Comparison of ENCODE assay signal across 1 cellular context in genomic region chr2:145593991-145594702, GRCh38.
TF ChIP-seq lines count a peak whose summit lies in the region.

No MANE protein-coding gene starts in this region.

TF ChIP-seq in WTC11, 78 proteins besides CTCF, POLR2A, EP300 and RAD21 (continued from another document):
- TF ChIP-seq, protein P1, sequence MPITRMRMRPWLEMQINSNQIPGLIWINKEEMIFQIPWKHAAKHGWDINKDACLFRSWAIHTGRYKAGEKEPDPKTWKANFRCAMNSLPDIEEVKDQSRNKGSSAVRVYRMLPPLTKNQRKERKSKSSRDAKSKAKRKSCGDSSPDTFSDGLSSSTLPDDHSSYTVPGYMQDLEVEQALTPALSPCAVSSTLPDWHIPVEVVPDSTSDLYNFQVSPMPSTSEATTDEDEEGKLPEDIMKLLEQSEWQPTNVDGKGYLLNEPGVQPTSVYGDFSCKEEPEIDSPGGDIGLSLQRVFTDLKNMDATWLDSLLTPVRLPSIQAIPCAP (CRISPR knock-in tag; IDR thresholded peaks at IDR 0.05): no peak
- TF ChIP-seq, protein P2, sequence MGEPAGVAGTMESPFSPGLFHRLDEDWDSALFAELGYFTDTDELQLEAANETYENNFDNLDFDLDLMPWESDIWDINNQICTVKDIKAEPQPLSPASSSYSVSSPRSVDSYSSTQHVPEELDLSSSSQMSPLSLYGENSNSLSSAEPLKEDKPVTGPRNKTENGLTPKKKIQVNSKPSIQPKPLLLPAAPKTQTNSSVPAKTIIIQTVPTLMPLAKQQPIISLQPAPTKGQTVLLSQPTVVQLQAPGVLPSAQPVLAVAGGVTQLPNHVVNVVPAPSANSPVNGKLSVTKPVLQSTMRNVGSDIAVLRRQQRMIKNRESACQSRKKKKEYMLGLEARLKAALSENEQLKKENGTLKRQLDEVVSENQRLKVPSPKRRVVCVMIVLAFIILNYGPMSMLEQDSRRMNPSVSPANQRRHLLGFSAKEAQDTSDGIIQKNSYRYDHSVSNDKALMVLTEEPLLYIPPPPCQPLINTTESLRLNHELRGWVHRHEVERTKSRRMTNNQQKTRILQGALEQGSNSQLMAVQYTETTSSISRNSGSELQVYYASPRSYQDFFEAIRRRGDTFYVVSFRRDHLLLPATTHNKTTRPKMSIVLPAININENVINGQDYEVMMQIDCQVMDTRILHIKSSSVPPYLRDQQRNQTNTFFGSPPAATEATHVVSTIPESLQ (CRISPR knock-in tag; IDR thresholded peaks at IDR 0.05): no peak
- TF ChIP-seq ELF4 (CRISPR knock-in tag; IDR thresholded peaks at IDR 0.05; ENCODE audit: low read depth) (no peak), TEAD4 (CRISPR knock-in tag; IDR thresholded peaks at IDR 0.05) (no peak), ZNF396 (CRISPR knock-in tag; IDR thresholded peaks at IDR 0.05; ENCODE audit: borderline replicate concordance) (no peak), CBFB (CRISPR knock-in tag; IDR thresholded peaks at IDR 0.05; ENCODE audit: low read depth) (no peak), CREM (CRISPR knock-in tag; IDR thresholded peaks at IDR 0.05) (no peak), NFE2L1 (CRISPR knock-in tag; IDR thresholded peaks at IDR 0.05) (no peak), TEAD1 (CRISPR knock-in tag; IDR thresholded peaks at IDR 0.05) (no peak), STAT6 (CRISPR knock-in tag; conservative IDR thresholded peaks at IDR 0.05; ENCODE audit: low read depth) (no peak)
- TF ChIP-seq, protein P3, sequence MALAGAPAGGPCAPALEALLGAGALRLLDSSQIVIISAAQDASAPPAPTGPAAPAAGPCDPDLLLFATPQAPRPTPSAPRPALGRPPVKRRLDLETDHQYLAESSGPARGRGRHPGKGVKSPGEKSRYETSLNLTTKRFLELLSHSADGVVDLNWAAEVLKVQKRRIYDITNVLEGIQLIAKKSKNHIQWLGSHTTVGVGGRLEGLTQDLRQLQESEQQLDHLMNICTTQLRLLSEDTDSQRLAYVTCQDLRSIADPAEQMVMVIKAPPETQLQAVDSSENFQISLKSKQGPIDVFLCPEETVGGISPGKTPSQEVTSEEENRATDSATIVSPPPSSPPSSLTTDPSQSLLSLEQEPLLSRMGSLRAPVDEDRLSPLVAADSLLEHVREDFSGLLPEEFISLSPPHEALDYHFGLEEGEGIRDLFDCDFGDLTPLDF (CRISPR knock-in tag; IDR thresholded peaks at IDR 0.05): no peak
- TF ChIP-seq, protein P4, sequence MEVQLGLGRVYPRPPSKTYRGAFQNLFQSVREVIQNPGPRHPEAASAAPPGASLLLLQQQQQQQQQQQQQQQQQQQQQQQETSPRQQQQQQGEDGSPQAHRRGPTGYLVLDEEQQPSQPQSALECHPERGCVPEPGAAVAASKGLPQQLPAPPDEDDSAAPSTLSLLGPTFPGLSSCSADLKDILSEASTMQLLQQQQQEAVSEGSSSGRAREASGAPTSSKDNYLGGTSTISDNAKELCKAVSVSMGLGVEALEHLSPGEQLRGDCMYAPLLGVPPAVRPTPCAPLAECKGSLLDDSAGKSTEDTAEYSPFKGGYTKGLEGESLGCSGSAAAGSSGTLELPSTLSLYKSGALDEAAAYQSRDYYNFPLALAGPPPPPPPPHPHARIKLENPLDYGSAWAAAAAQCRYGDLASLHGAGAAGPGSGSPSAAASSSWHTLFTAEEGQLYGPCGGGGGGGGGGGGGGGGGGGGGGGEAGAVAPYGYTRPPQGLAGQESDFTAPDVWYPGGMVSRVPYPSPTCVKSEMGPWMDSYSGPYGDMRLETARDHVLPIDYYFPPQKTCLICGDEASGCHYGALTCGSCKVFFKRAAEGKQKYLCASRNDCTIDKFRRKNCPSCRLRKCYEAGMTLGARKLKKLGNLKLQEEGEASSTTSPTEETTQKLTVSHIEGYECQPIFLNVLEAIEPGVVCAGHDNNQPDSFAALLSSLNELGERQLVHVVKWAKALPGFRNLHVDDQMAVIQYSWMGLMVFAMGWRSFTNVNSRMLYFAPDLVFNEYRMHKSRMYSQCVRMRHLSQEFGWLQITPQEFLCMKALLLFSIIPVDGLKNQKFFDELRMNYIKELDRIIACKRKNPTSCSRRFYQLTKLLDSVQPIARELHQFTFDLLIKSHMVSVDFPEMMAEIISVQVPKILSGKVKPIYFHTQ (CRISPR knock-in tag; IDR thresholded peaks at IDR 0.05): no peak
